In genomic region chr1:119865607-119866006, GRCh38 we compare ENCODE assay signal across 19 cellular contexts. TPM values are rescaled to one million over a fixed set of nuclear protein-coding genes. Genes with fewer than 3 reads are reported as not detected.
"Had no signal": no experiment of that assay in that cellular context is flagged by ENCODE, and none has a peak within 500 bp of the region (broad histone marks: within the 10 kb centered on the region; RNA-seq: fewer than 3 reads in every experiment).

No MANE protein-coding gene starts in this region.

- H3K4me3 Mint-ChIP-seq: activated naive CD4-positive, alpha-beta T cell treated with anti-CD3 and anti-CD28 coated beads, Interleukin-2, amount 10 ng/mL, durations not matched to agents 7 days and 5 days; activated T-helper 17 cell treated with anti-CD3 and anti-CD28 coated beads, Interleukin-2, amount 50 U/mL, for 72 hours; stimulated activated naive CD8-positive, alpha-beta T cell treated with anti-CD3 and anti-CD28 coated beads, Interleukin-15, Interleukin-2, amounts not matched to agents 100 ng/mL and 50 ng/mL, for 24 hours had no signal

- DNase-seq: activated CD4-positive, alpha-beta T cell treated with anti-CD3 and anti-CD28 coated beads for 48 hours; activated CD8-positive, alpha-beta memory T cell treated with anti-CD3 and anti-CD28 coated beads for 24 hours; activated naive CD4-positive, alpha-beta T cell treated with anti-CD3 and anti-CD28 coated beads, Interleukin-2, amount 10 ng/mL, durations not matched to agents 7 days and 5 days; amniotic stem cell; body of pancreas; dermis blood vessel endothelial cell; gastrocnemius medialis; heart right ventricle; islet precursor cell; left ventricle myocardium superior; mesendoderm; stimulated activated CD4-positive, alpha-beta T cell treated with anti-CD3 and anti-CD28 coated beads, Interleukin-4, amount 100 ng/mL, for 1 hour; testis had no signal

- H3K27ac ChIP-seq: body of pancreas, gastrocnemius medialis, heart right ventricle, testis had no signal

- H3K9me3 ChIP-seq: body of pancreas, gastrocnemius medialis, heart right ventricle, testis had no signal

- H3K4me1 ChIP-seq: body of pancreas, gastrocnemius medialis, heart right ventricle, testis had no signal

- H3K9me3 Mint-ChIP-seq: activated naive CD4-positive, alpha-beta T cell treated with anti-CD3 and anti-CD28 coated beads, Interleukin-2, amount 10 ng/mL, durations not matched to agents 7 days and 5 days; activated T-helper 17 cell treated with anti-CD3 and anti-CD28 coated beads, Interleukin-2, amount 50 U/mL, for 72 hours; stimulated activated naive CD8-positive, alpha-beta T cell treated with anti-CD3 and anti-CD28 coated beads, Interleukin-15, Interleukin-2, amounts not matched to agents 100 ng/mL and 50 ng/mL, for 24 hours had no signal

- H3K4me3 ChIP-seq: body of pancreas, gastrocnemius medialis, heart right ventricle, testis had no signal

- H3K36me3 ChIP-seq: gastrocnemius medialis, heart right ventricle had no signal

- H3K27me3 ChIP-seq: body of pancreas, gastrocnemius medialis, testis had no signal

- H3K27ac Mint-ChIP-seq: activated naive CD4-positive, alpha-beta T cell treated with anti-CD3 and anti-CD28 coated beads, Interleukin-2, amount 10 ng/mL, durations not matched to agents 7 days and 5 days; activated T-helper 17 cell treated with anti-CD3 and anti-CD28 coated beads, Interleukin-2, amount 50 U/mL, for 72 hours; stimulated activated naive CD8-positive, alpha-beta T cell treated with anti-CD3 and anti-CD28 coated beads, Interleukin-15, Interleukin-2, amounts not matched to agents 100 ng/mL and 50 ng/mL, for 24 hours had no signal

- H3K36me3 Mint-ChIP-seq: activated naive CD4-positive, alpha-beta T cell treated with anti-CD3 and anti-CD28 coated beads, Interleukin-2, amount 10 ng/mL, durations not matched to agents 7 days and 5 days had no signal

- H3K4me1 Mint-ChIP-seq: activated T-helper 17 cell treated with anti-CD3 and anti-CD28 coated beads, Interleukin-2, amount 50 U/mL, for 72 hours had no signal

RNA-seq across cellular contexts. Expression of gene ADAM30, which starts 30.7 kb away (rescaled TPM):
- total RNA-seq: activated T-helper 17 cell treated with anti-CD3 and anti-CD28 coated beads, Interleukin-2, amount 50 U/mL, for 72 hours; body of pancreas; dermis blood vessel endothelial cell; epithelial cell of proximal tubule; gastrocnemius medialis; heart right ventricle; left ventricle myocardium superior; osteocyte; ureter had no signal
- polyA plus RNA-seq: heart right ventricle, neural cell had no signal

RNA-seq across cellular contexts. Expression of gene REG4, which starts 54.3 kb away (rescaled TPM):
- total RNA-seq: dermis blood vessel endothelial cell, epithelial cell of proximal tubule, gastrocnemius medialis, heart right ventricle, left ventricle myocardium superior, osteocyte, ureter had no signal
- polyA plus RNA-seq: heart right ventricle, neural cell had no signal
